ENCODE assay signal across 13 cellular contexts in genomic region chr9:4292781-4293180, GRCh38. TPM values are rescaled to one million over a fixed set of nuclear protein-coding genes. Genes with fewer than 3 reads are reported as not detected.
DNase-seq lines count a peak whose midpoint lies in the region; FAIRE-seq and TF ChIP-seq lines count a peak whose summit lies in the region.
"Had no signal": no experiment of that assay in that cellular context is flagged by ENCODE, and none has a peak within 500 bp of the region (broad histone marks: within the 10 kb centered on the region; RNA-seq: fewer than 3 reads in every experiment).

No MANE protein-coding gene starts in this region.

- H3K9me3 ChIP-seq in esophagus muscularis mucosa (no peaks in the 10 kb centered on the region), neuron (ENCODE audit: low read length) (no peaks in the 10 kb centered on the region)

- intact Hi-C loops in esophagus muscularis mucosa (cut with DNase I): loop anchor here (10.0 kb wide), 1 partner anchor 218 kb away; no protein-coding TSS in a partner anchor

- DNase-seq in RCC 7860 (ENCODE audit: low spot score) (peak; percentile 50), esophagus muscularis mucosa (ENCODE audit: extremely low spot score) (peak; percentile 3), caudate nucleus (lab: John Stamatoyannopoulos, UW) (no peak), AG08396 (ENCODE audit: low spot score) (no peak), KBM-7 (no peak), HK-2 (ENCODE audit: unreplicated experiment) (no peak)
- DNase-seq: activated B cell treated with CpG ODN at 0.5 μM for 24 hours, activated T-cell treated with anti-CD3 and anti-CD28 coated beads for 4 hours, NCI-H1048, NCI-H69 had no signal

- H3K27me3 ChIP-seq in ACC112 (ENCODE audit: insufficient read depth, low read length) (no peaks in the 10 kb centered on the region), esophagus muscularis mucosa (no peaks in the 10 kb centered on the region), neuron (ENCODE audit: insufficient read depth, low read length) (no peaks in the 10 kb centered on the region)

- H3K79me2 ChIP-seq in ACC112 (ENCODE audit: control insufficient read depth, insufficient read depth, low read length, unreplicated experiment): peaks cover 70% of the 10 kb centered on the region

- TF ChIP-seq EP300 in esophagus muscularis mucosa (IDR thresholded peaks at IDR 0.05): no peak

- TF ChIP-seq POLR2A in esophagus muscularis mucosa (IDR thresholded peaks at IDR 0.05; ENCODE audit: low read depth): no peak

- no peak for TF ChIP-seq CTCF in esophagus muscularis mucosa (IDR thresholded peaks at IDR 0.05)

- H3K27ac ChIP-seq in ACC112 (ENCODE audit: low read depth, low read length) (peak overlapping the region; percentile 96), esophagus muscularis mucosa (replicated peaks in 1 of 4) (peak overlapping the region; percentile 41 to 69 (median 66)), caudate nucleus (ENCODE audit: low read depth, low read length) (no peak overlapping the region)

- H3K4me3 ChIP-seq in ACC112 (ENCODE audit: low read depth, low read length): peak overlapping the region; percentile 58
- H3K4me3 ChIP-seq in esophagus muscularis mucosa: no peak overlapping the region
- H3K4me3 ChIP-seq in neuron (ENCODE audit: low read length): no peak overlapping the region

- FAIRE-seq in RCC 7860 (lab: Jason Lieb, UNC): peak; percentile 39
- FAIRE-seq: bronchial epithelial cell had no signal

- H3K4me1 ChIP-seq in ACC112 (ENCODE audit: control insufficient read depth, insufficient read depth, low read length, unreplicated experiment) (peaks cover 82% of the 10 kb centered on the region), esophagus muscularis mucosa (peaks cover 0 to 38% (median 36%) of the 10 kb centered on the region in 4 donors), neuron (ENCODE audit: insufficient read depth, low read length) (peaks cover 33% of the 10 kb centered on the region)

- in situ Hi-C loops in KBM-7 (cut with MboI; ENCODE audit: low pct_unique_long_range_greater_than_20kb, low sequenced_read_pairs): no loop called here

- no peaks in the 10 kb centered on the region for H3K36me3 ChIP-seq in ACC112 (ENCODE audit: insufficient read depth, low read length)
- H3K36me3 ChIP-seq in esophagus muscularis mucosa: no peaks in the 10 kb centered on the region
- H3K36me3 ChIP-seq in neuron (ENCODE audit: insufficient read depth, low read length): no peaks in the 10 kb centered on the region

- H2AFZ ChIP-seq in ACC112 (ENCODE audit: low read length, unreplicated experiment): peak overlapping the region; percentile 13
- H2AFZ ChIP-seq in neuron (ENCODE audit: low read depth, low read length): peak overlapping the region; percentile 43

RNA-seq across cellular contexts. Expression of gene GLIS3, which starts 7.1 kb away (rescaled TPM):
- 10 to 100 TPM; 14.6 to 34.1 (median 20.5) TPM for total RNA-seq in esophagus muscularis mucosa

Comparison
In these comparisons a context has a peak if more than half of its experiments do, and no peak if none do; other contexts are left out.
1. DNase-seq: peak in RCC 7860 (single experiment) and esophagus muscularis mucosa (single experiment); none in caudate nucleus (0 of 61), AG08396 (single experiment), KBM-7 (single experiment) and HK-2 (single experiment).